17 cellular contexts compared by ENCODE assay signal in the genomic region with DNA sequence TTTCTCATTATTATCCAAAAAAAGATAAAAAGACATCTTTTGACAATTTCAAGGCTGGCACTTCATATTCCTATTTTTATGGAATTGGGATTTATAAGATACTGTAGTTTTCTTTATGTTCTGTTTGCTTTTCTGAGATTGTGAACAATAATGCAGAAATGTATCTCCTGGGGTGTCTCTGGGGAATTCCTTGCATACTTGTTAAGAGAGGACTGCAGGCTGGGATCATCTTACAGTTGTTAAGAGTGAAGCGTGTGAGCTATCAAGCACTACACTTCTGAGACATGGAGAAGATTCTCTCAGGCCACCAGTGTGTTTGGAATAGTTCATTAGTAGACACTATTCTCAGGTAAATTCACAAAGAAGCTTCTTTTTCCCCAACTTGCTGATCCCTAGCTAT.
DNase-seq lines count a peak whose midpoint lies in the region; ATAC-seq and TF ChIP-seq lines count a peak whose summit lies in the region.
"Had no signal": no experiment of that assay in that cellular context is flagged by ENCODE, and none has a peak within 500 bp of the region (broad histone marks: within the 10 kb centered on the region; RNA-seq: fewer than 3 reads in every experiment).

No MANE protein-coding gene starts in this region.

- no peak overlapping the region for H3K27ac ChIP-seq in mesendoderm (ENCODE audit: low read depth, low read length)
- no peak overlapping the region for H3K27ac ChIP-seq in RWPE1
- H3K27ac ChIP-seq: colonic mucosa had no signal

- H2BK15ac ChIP-seq in mesendoderm (replicated peaks; ENCODE audit: low read depth) = no peak overlapping the region

- TF ChIP-seq RAD21 in Ishikawa (IDR thresholded peaks at IDR 0.05; ENCODE audit: low read depth) = no peak

- no peak overlapping the region for H2BK5ac ChIP-seq in mesendoderm (ENCODE audit: low read length)

- no peaks in the 10 kb centered on the region for H3K79me2 ChIP-seq in mesendoderm (ENCODE audit: control insufficient read depth, insufficient read depth, low read length)

- H3K4me3 ChIP-seq in BJ (ENCODE audit: low read depth, low read length) = no peak overlapping the region
- H3K4me3 ChIP-seq in mesendoderm (ENCODE audit: low read length) = no peak overlapping the region
- H3K4me3 ChIP-seq: colonic mucosa had no signal

- TF ChIP-seq CTCF in BJ (IDR thresholded peaks at IDR 0.05; ENCODE audit: insufficient read depth, low read depth, low read length) (no peak), RWPE1 (conservative IDR thresholded peaks at IDR 0.05; ENCODE audit: low read depth) (no peak), GM10248 (IDR thresholded peaks at IDR 0.05; ENCODE audit: control extremely low read depth, extremely low read depth, low read depth, missing control alignments) (no peak)

- DNase-seq in BJ (ENCODE audit: low read depth) (peak; percentile 16), brain pericyte (ENCODE audit: low read depth, low spot score) (peak; percentile 54), mesendoderm (peak; percentile 88), RWPE1 (ENCODE audit: low spot score) (no peak), GM10248 (ENCODE audit: extremely low spot score) (no peak), cerebellar nuclear complex (lab: John Stamatoyannopoulos, UW) (no peak)
- no peak for DNase-seq in stimulated activated naive CD8-positive, alpha-beta T cell treated with anti-CD3 and anti-CD28 coated beads, Interleukin-15, Interleukin-2, amounts not matched to agents 100 U/mL and 50 U/mL, for 24 hours
- DNase-seq: activated CD4-positive, alpha-beta T cell treated with anti-CD3 and anti-CD28 coated beads, Interleukin-2, amount 50 U/mL, for 48 hours; CD4-positive, alpha-beta memory T cell; colonic mucosa; nucleus accumbens; OCI-M1; stimulated activated CD4-positive, alpha-beta T cell treated with anti-CD3 and anti-CD28 coated beads, Interleukin-1b, Interleukin-23, amount 100 ng/mL, for 48 hours; T-helper 17 cell had no signal

- no peak overlapping the region for H3K9ac ChIP-seq in mesendoderm (ENCODE audit: low read length)

- H3K4me2 ChIP-seq in mesendoderm (ENCODE audit: low read length) = no peak overlapping the region

- no peak overlapping the region for H3K4ac ChIP-seq in mesendoderm (ENCODE audit: low read depth, low read length)

- no peak overlapping the region for H3K56ac ChIP-seq in mesendoderm (ENCODE audit: low read length)

- no peak overlapping the region for H2AK5ac ChIP-seq in mesendoderm (ENCODE audit: low read length)

- no peak overlapping the region for H4K5ac ChIP-seq in mesendoderm (ENCODE audit: low read length)

- WGBS in mesendoderm (ENCODE audit: extremely low coverage, insufficient coverage, low lambda C conversion rate) = no CpG with 5 or more reads among the region's 1 CpG

- ATAC-seq in stimulated activated naive CD8-positive, alpha-beta T cell treated with anti-CD3 and anti-CD28 coated beads, Interleukin-15, Interleukin-2, amounts not matched to agents 100 U/mL and 50 U/mL, for 24 hours = no peak
- ATAC-seq: HepG2; stimulated activated effector memory CD8-positive, alpha-beta T cell treated with anti-CD3 and anti-CD28 coated beads, Interleukin-12 subunit alpha, Interleukin-12 subunit beta, amount 100 ng/mL, for 72 hours; T-helper 17 cell had no signal

- no peak overlapping the region for H2BK120ac ChIP-seq in mesendoderm (ENCODE audit: low read depth, low read length)

- H3K18ac ChIP-seq in mesendoderm (ENCODE audit: low read length) = no peak overlapping the region

- H3K36me3 ChIP-seq in BJ (ENCODE audit: control insufficient read depth, insufficient read depth, low read length) (no peaks in the 10 kb centered on the region), mesendoderm (ENCODE audit: control insufficient read depth, insufficient read depth, low read length) (no peaks in the 10 kb centered on the region)
- H3K36me3 ChIP-seq: colonic mucosa had no signal

- H3K23ac ChIP-seq in mesendoderm (ENCODE audit: low read length) = no peak overlapping the region

- no peak for TF ChIP-seq EP300 in Ishikawa (IDR thresholded peaks at IDR 0.05; ENCODE audit: borderline replicate concordance)

- H3K27me3 ChIP-seq in BJ (ENCODE audit: control insufficient read depth, insufficient read depth, low read length) = no peaks in the 10 kb centered on the region
- H3K27me3 ChIP-seq in mesendoderm (ENCODE audit: insufficient read depth, low read length, poor library complexity) = no peaks in the 10 kb centered on the region
- H3K27me3 ChIP-seq: colonic mucosa had no signal

- H4K8ac ChIP-seq in mesendoderm (ENCODE audit: low read depth, low read length) = no peak overlapping the region

- CTCF ChIA-PET in BJ (lab: Yijun Ruan, JAX) = interaction anchor here (0.7 to 1.1 kb wide), 2 partner anchors 14 to 50 kb away, joined by 3 to 5 read pairs; no protein-coding TSS in a partner anchor
- CTCF ChIA-PET in RWPE1 (lab: Yijun Ruan, JAX) = interaction anchor here (0.7 kb wide), 1 partner anchor 664 kb away, joined by 4 read pairs; no protein-coding TSS in a partner anchor
- CTCF ChIA-PET in GM10248 (lab: Yijun Ruan, JAX) = no interaction called here

- POLR2A ChIA-PET in BJ (lab: Charles Lee) = no interaction called here
- POLR2A ChIA-PET in RWPE1 (lab: Yijun Ruan, JAX; ENCODE audit: low non-redundant PET) = no interaction called here
- POLR2A ChIA-PET in GM10248 (lab: Yijun Ruan, JAX) = no interaction called here

- no peaks in the 10 kb centered on the region for H3K79me1 ChIP-seq in mesendoderm (ENCODE audit: low read length)

- H3K4me1 ChIP-seq in mesendoderm (ENCODE audit: control insufficient read depth, low read depth, low read length) = no peaks in the 10 kb centered on the region
- H3K4me1 ChIP-seq: colonic mucosa had no signal

TF ChIP-seq in Ishikawa, 13 proteins besides CTCF, POLR2A, EP300 and RAD21:
- peak; percentile 73 for TF ChIP-seq TEAD4 (IDR thresholded peaks at IDR 0.05)
- TF ChIP-seq FOXM1 (IDR thresholded peaks at IDR 0.05; ENCODE audit: borderline replicate concordance, low read depth) = no peak
- TF ChIP-seq ZBTB7A (IDR thresholded peaks at IDR 0.05; ENCODE audit: low read depth) = no peak
- TF ChIP-seq, protein P1, sequence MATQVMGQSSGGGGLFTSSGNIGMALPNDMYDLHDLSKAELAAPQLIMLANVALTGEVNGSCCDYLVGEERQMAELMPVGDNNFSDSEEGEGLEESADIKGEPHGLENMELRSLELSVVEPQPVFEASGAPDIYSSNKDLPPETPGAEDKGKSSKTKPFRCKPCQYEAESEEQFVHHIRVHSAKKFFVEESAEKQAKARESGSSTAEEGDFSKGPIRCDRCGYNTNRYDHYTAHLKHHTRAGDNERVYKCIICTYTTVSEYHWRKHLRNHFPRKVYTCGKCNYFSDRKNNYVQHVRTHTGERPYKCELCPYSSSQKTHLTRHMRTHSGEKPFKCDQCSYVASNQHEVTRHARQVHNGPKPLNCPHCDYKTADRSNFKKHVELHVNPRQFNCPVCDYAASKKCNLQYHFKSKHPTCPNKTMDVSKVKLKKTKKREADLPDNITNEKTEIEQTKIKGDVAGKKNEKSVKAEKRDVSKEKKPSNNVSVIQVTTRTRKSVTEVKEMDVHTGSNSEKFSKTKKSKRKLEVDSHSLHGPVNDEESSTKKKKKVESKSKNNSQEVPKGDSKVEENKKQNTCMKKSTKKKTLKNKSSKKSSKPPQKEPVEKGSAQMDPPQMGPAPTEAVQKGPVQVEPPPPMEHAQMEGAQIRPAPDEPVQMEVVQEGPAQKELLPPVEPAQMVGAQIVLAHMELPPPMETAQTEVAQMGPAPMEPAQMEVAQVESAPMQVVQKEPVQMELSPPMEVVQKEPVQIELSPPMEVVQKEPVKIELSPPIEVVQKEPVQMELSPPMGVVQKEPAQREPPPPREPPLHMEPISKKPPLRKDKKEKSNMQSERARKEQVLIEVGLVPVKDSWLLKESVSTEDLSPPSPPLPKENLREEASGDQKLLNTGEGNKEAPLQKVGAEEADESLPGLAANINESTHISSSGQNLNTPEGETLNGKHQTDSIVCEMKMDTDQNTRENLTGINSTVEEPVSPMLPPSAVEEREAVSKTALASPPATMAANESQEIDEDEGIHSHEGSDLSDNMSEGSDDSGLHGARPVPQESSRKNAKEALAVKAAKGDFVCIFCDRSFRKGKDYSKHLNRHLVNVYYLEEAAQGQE (IDR thresholded peaks at IDR 0.05; ENCODE audit: low read depth) = no peak
TF ChIP-seq in Ishikawa: peak in this region for 1.

Comparison
In these comparisons a context has a peak if more than half of its experiments do, and no peak if none do; other contexts are left out.
1. DNase-seq: peak in BJ (single experiment), brain pericyte (single experiment) and mesendoderm (single experiment); none in RWPE1 (single experiment), GM10248 (single experiment), stimulated activated naive CD8-positive, alpha-beta T cell treated with anti-CD3 and anti-CD28 coated beads, Interleukin-15, Interleukin-2, amounts not matched to agents 100 U/mL and 50 U/mL, for 24 hours (single experiment) and cerebellar nuclear complex (0 of 2).